Comparison of ENCODE assay signal across 17 cellular contexts in the genomic region with DNA sequence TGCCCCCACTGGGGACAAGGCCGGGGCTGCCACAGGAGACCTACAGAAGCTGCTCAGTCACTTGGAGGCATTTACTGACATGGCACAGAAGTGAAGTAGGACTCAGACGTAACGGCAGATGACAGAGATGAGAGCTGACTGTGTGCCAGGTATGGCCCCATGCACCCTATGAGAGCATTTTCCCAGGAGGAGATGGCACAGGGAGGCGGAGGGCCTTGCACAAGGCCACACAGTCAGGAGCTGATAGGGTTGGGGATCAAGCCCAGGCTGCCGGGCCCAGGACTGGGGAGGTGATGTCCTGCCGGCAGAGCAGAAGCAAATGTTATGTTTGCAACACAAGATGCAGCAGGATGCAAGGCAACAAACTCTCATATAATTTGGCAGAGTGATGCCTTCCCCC. TPM values are rescaled to one million over a fixed set of nuclear protein-coding genes. Genes with fewer than 3 reads are reported as not detected.
A peak's percentile ranks its signal among the peaks of the same experiment; 100 is the strongest.
DNase-seq lines count a peak whose midpoint lies in the region; ATAC-seq and TF ChIP-seq lines count a peak whose summit lies in the region.
"Had no signal": no experiment of that assay in that cellular context is flagged by ENCODE, and none has a peak within 500 bp of the region (broad histone marks: within the 10 kb centered on the region; RNA-seq: fewer than 3 reads in every experiment).

No MANE protein-coding gene starts in this region.

- H3K4me1 Mint-ChIP-seq in activated naive CD4-positive, alpha-beta T cell treated with anti-CD3 and anti-CD28 coated beads, Interleukin-2, amount 10 ng/mL, durations not matched to agents 7 days and 5 days: no peaks in the 10 kb centered on the region
- H3K4me1 Mint-ChIP-seq: CD4-positive, CD25-positive, alpha-beta regulatory T cell; CD8-positive, alpha-beta memory T cell had no signal

- TF ChIP-seq EP300 in esophagus muscularis mucosa (IDR thresholded peaks at IDR 0.05): no peak

- intact Hi-C loops in esophagus muscularis mucosa (cut with DNase I): no loop called here
- intact Hi-C loops in posterior vena cava (cut with DNase I): no loop called here

- H3K27ac ChIP-seq in esophagus muscularis mucosa (replicated peaks in 1 of 4) (no peak overlapping the region), lung (ENCODE audit: low read depth in 1 of 2, low read length in 1 of 2) (no peak overlapping the region)
- H3K27ac ChIP-seq: GM23248 had no signal

- H3K4me3 ChIP-seq in esophagus muscularis mucosa: no peak overlapping the region
- H3K4me3 ChIP-seq in lung: no peak overlapping the region
- H3K4me3 ChIP-seq: GM23248, HAP-1 had no signal

- no peak for ATAC-seq in lung (ENCODE audit: insufficient read depth, low FRiP score)

- no peak for TF ChIP-seq POLR2A in esophagus muscularis mucosa (IDR thresholded peaks at IDR 0.05; ENCODE audit: low read depth)

- TF ChIP-seq CTCF in esophagus muscularis mucosa (IDR thresholded peaks at IDR 0.05) (no peak), lung (IDR thresholded peaks at IDR 0.05; ENCODE audit: control extremely low read depth, extremely low read depth) (no peak)

- CTCF ChIA-PET in activated naive CD4-positive, alpha-beta T cell treated with anti-CD3 and anti-CD28 coated beads, Interleukin-2, amount 10 ng/mL, durations not matched to agents 7 days and 5 days (lab: Charles Lee): interaction anchor here (0.8 kb wide), 1 partner anchor 59 kb away, joined by 3 read pairs; no protein-coding TSS in a partner anchor

- 93% methylated on average over 6 of the region's 6 CpGs for WGBS in esophagus muscularis mucosa
- 91 to 92% methylated on average over 6 of the region's 6 CpGs for WGBS in lung, 2 donors

- peaks cover 22% of the 10 kb centered on the region for H3K27me3 Mint-ChIP-seq in activated naive CD4-positive, alpha-beta T cell treated with anti-CD3 and anti-CD28 coated beads, Interleukin-2, amount 10 ng/mL, durations not matched to agents 7 days and 5 days

- peaks cover 9% of the 10 kb centered on the region for H3K9me3 Mint-ChIP-seq in activated naive CD4-positive, alpha-beta T cell treated with anti-CD3 and anti-CD28 coated beads, Interleukin-2, amount 10 ng/mL, durations not matched to agents 7 days and 5 days

- H3K4me1 ChIP-seq in esophagus muscularis mucosa: no peaks in the 10 kb centered on the region
- H3K4me1 ChIP-seq in lung (ENCODE audit: control insufficient read depth in 2 of 2, insufficient read depth in 2 of 2, low read length in 2 of 2): no peaks in the 10 kb centered on the region
- H3K4me1 ChIP-seq: BE2C had no signal

- H3K4me3 Mint-ChIP-seq in activated naive CD4-positive, alpha-beta T cell treated with anti-CD3 and anti-CD28 coated beads, Interleukin-2, amount 10 ng/mL, durations not matched to agents 7 days and 5 days: no peak overlapping the region
- H3K4me3 Mint-ChIP-seq: CD4-positive, CD25-positive, alpha-beta regulatory T cell; CD8-positive, alpha-beta memory T cell had no signal

- peaks cover 2% of the 10 kb centered on the region for H3K36me3 Mint-ChIP-seq in activated naive CD4-positive, alpha-beta T cell treated with anti-CD3 and anti-CD28 coated beads, Interleukin-2, amount 10 ng/mL, durations not matched to agents 7 days and 5 days
- H3K36me3 Mint-ChIP-seq: CD4-positive, CD25-positive, alpha-beta regulatory T cell had no signal

- peaks cover 0 to 4% (median 0%) of the 10 kb centered on the region in 4 donors for H3K36me3 ChIP-seq in esophagus muscularis mucosa
- H3K36me3 ChIP-seq in lung (ENCODE audit: control insufficient read depth in 2 of 2, insufficient read depth in 2 of 2, low read length in 2 of 2): no peaks in the 10 kb centered on the region
- H3K36me3 ChIP-seq: BE2C, HAP-1 had no signal

- H3K9me3 ChIP-seq in esophagus muscularis mucosa (peaks cover 0 to 12% (median 0%) of the 10 kb centered on the region in 4 donors), lung (ENCODE audit: control insufficient read depth in 2 of 2, insufficient read depth in 1 of 2, low read length in 1 of 2) (peaks cover 3 to 18% of the 10 kb centered on the region in 2 donors)
- H3K9me3 ChIP-seq: BE2C, HAP-1 had no signal

- peak; percentile 10 for DNase-seq in activated naive CD4-positive, alpha-beta T cell treated with anti-CD3 and anti-CD28 coated beads, Interleukin-2, amount 10 ng/mL, durations not matched to agents 7 days and 5 days
- DNase-seq in activated naive CD4-positive, alpha-beta T cell treated with anti-CD3 and anti-CD28 coated beads, Interleukin-2, amount 50 U/mL, for 16 hours: no peak
- DNase-seq in esophagus muscularis mucosa (ENCODE audit: extremely low spot score): peak; percentile 68
- DNase-seq in lung (ENCODE audit: low spot score): peak; percentile 22
- DNase-seq in posterior vena cava (ENCODE audit: low spot score): peak; percentile 61
- DNase-seq in Kasumi-1 (lab: John Stamatoyannopoulos, UW): no peak
- no peak for DNase-seq in HUDEP-2 (lab: John Stamatoyannopoulos, UW; ENCODE audit: unreplicated experiment in 76 of 76)
- no peak for DNase-seq in amniotic stem cell (lab: John Stamatoyannopoulos, UW)
- DNase-seq: ACHN; BE2C; CD4-positive, CD25-positive, alpha-beta regulatory T cell; CD8-positive, alpha-beta memory T cell; COR-L47; GDM1; GM23248 had no signal

- no peak overlapping the region for H3K27ac Mint-ChIP-seq in activated naive CD4-positive, alpha-beta T cell treated with anti-CD3 and anti-CD28 coated beads, Interleukin-2, amount 10 ng/mL, durations not matched to agents 7 days and 5 days
- H3K27ac Mint-ChIP-seq: CD4-positive, CD25-positive, alpha-beta regulatory T cell had no signal

- H3K27me3 ChIP-seq in esophagus muscularis mucosa: no peaks in the 10 kb centered on the region
- no peaks in the 10 kb centered on the region for H3K27me3 ChIP-seq in lung (ENCODE audit: control insufficient read depth, insufficient read depth)
- H3K27me3 ChIP-seq: BE2C had no signal

RNA-seq across cellular contexts. Expression of a gene that starts 34.1 kb away (rescaled TPM):
- total RNA-seq in esophagus muscularis mucosa: under 1 TPM; under 0.01 to 0.45 (median 0.20) TPM
- total RNA-seq in lung: under 1 TPM; 0.28 to 0.46 TPM
- polyA plus RNA-seq in lung: under 1 TPM; 0.05 to 0.06 TPM
- total RNA-seq in posterior vena cava: under 1 TPM; 0.19 to 0.52 TPM
- total RNA-seq: GM23248, HT-29 had no signal
- polyA plus RNA-seq: CD8-positive, alpha-beta memory T cell had no signal

Comparison
In these comparisons a context has a peak if more than half of its experiments do, and no peak if none do; other contexts are left out.
1. DNase-seq: peak in activated naive CD4-positive, alpha-beta T cell treated with anti-CD3 and anti-CD28 coated beads, Interleukin-2, amount 10 ng/mL, durations not matched to agents 7 days and 5 days (single experiment), esophagus muscularis mucosa (single experiment), lung (single experiment) and posterior vena cava (single experiment); none in activated naive CD4-positive, alpha-beta T cell treated with anti-CD3 and anti-CD28 coated beads, Interleukin-2, amount 50 U/mL, for 16 hours (single experiment), Kasumi-1 (0 of 2), HUDEP-2 (0 of 76) and amniotic stem cell (single experiment).